In the genomic region with DNA sequence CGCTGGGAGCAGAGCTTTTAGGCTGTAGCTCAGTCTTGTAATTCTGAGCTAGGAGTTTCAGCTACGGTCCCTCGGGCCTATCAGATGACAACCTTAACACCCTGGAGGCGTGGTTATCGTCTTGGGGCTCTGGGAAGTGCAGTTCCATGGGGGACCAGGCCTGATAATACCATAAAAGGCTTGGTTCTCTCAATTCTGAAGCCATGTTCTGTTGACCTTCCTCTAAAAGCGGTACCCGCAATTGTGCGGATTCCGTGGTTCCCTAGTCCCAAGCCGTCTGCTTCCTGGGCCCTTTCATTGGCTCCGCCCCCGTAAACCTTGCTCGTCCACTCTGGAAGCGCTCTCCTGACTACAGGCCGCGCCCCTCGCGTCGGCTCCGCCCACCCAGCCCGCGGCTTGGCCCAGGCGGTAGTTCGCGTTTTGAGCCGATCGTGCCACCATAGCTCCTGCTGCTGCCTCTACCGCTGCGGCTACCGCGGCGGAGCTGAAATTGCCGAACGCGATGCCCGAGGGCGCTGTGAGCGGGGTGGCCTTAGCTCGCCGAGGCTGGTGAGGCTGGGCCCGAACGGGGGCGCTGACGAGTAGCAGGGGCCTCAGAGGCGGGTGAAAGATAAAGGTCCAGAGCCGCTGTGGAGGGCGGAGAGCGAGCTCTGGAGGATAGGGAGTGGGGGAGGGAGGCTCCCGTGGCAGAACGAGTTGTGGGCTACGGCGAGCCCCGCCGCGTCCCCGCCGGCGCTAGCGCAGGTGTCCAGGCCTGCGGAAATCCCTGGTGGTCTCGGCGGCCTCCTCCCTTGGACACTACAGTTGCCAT, we compare ENCODE assay signal across 8 cellular contexts. TPM values are rescaled to one million over a fixed set of nuclear protein-coding genes. Genes with fewer than 3 reads are reported as not detected.
A peak's percentile ranks its signal among the peaks of the same experiment; 100 is the strongest.
DNase-seq lines count a peak whose midpoint lies in the region; ATAC-seq, FAIRE-seq and TF ChIP-seq lines count a peak whose summit lies in the region.

A gene with protein sequence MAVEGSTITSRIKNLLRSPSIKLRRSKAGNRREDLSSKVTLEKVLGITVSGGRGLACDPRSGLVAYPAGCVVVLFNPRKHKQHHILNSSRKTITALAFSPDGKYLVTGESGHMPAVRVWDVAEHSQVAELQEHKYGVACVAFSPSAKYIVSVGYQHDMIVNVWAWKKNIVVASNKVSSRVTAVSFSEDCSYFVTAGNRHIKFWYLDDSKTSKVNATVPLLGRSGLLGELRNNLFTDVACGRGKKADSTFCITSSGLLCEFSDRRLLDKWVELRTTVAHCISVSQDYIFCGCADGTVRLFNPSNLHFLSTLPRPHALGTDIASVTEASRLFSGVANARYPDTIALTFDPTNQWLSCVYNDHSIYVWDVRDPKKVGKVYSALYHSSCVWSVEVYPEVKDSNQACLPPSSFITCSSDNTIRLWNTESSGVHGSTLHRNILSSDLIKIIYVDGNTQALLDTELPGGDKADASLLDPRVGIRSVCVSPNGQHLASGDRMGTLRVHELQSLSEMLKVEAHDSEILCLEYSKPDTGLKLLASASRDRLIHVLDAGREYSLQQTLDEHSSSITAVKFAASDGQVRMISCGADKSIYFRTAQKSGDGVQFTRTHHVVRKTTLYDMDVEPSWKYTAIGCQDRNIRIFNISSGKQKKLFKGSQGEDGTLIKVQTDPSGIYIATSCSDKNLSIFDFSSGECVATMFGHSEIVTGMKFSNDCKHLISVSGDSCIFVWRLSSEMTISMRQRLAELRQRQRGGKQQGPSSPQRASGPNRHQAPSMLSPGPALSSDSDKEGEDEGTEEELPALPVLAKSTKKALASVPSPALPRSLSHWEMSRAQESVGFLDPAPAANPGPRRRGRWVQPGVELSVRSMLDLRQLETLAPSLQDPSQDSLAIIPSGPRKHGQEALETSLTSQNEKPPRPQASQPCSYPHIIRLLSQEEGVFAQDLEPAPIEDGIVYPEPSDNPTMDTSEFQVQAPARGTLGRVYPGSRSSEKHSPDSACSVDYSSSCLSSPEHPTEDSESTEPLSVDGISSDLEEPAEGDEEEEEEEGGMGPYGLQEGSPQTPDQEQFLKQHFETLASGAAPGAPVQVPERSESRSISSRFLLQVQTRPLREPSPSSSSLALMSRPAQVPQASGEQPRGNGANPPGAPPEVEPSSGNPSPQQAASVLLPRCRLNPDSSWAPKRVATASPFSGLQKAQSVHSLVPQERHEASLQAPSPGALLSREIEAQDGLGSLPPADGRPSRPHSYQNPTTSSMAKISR (N-terminal part only) (plus strand): TSS at position 423 of the 811 bp plus-strand sequence. CDS start 792 bp downstream, outside the sequence.

- no CpG with 5 or more reads among the region's 62 CpGs for WGBS in H9 (ENCODE audit: extremely low coverage, insufficient read length, low lambda C conversion rate)

- H2BK120ac ChIP-seq in H9 (ENCODE audit: low read depth, low read length, poor library complexity, severe bottlenecking) = no peak within 1 kb of the TSS

- TF ChIP-seq CTCF in H9 (conservative IDR thresholded peaks at IDR 0.05) (peak; percentile 89), nephron progenitor cell (IDR thresholded peaks at IDR 0.05) (peak; percentile 65)

- no peak within 1 kb of the TSS for H3K23ac ChIP-seq in H9 (ENCODE audit: insufficient read length, low read depth, low read length)

- H3K56ac ChIP-seq in H9 (ENCODE audit: insufficient read length, low read depth, low read length) = no peak within 1 kb of the TSS

- no peaks in the 10 kb centered on the region for H3K79me1 ChIP-seq in H9 (ENCODE audit: insufficient read depth, low read depth, low read length, poor library complexity, severe bottlenecking)

- peak within 1 kb of the TSS; percentile 97 for H3K4me2 ChIP-seq in H9 (ENCODE audit: insufficient read depth, insufficient read length, low read length)

- no peaks in the 10 kb centered on the region for H3K9me3 Mint-ChIP-seq in H9
- no peaks in the 10 kb centered on the region for H3K9me3 Mint-ChIP-seq in nephron progenitor cell
- H3K9me3 Mint-ChIP-seq in stimulated activated naive CD8-positive, alpha-beta T cell treated with anti-CD3 and anti-CD28 coated beads, Interleukin-15, amount 100 ng/mL, for 72 hours = no peaks in the 10 kb centered on the region

- no peaks in the 10 kb centered on the region; a peak in 1 of 7 replicates for H3K36me3 Mint-ChIP-seq in H9 (ENCODE audit: insufficient read depth in 1 of 3, low read depth in 3 of 3)
- H3K36me3 Mint-ChIP-seq in nephron progenitor cell (ENCODE audit: low read depth) = peaks cover 13% of the 10 kb centered on the region

- H2BK15ac ChIP-seq in H9 (ENCODE audit: low read depth, low read length) = no peak within 1 kb of the TSS

- H2AFZ ChIP-seq in H9 (ENCODE audit: low read length) = peak within 1 kb of the TSS; percentile 3

- H4K91ac ChIP-seq in H9 (ENCODE audit: insufficient read length, low read depth, low read length) = no peak within 1 kb of the TSS

- peaks cover 17% of the 10 kb centered on the region for H3K23me2 ChIP-seq in H9 (ENCODE audit: insufficient read length, low read depth, low read length, poor library complexity, severe bottlenecking)

- H3K4ac ChIP-seq in H9 (ENCODE audit: low read depth, low read length) = no peak within 1 kb of the TSS; the same call in 1 of the 2 replicates

- peak within 1 kb of the TSS; percentile 96 for H3K27ac ChIP-seq in H9 (ENCODE audit: insufficient read length, low read depth, low read length)

- H3K4me3 Mint-ChIP-seq in H9 = peak within 1 kb of the TSS; percentile 79 to 92
- peak within 1 kb of the TSS; percentile 92 for H3K4me3 Mint-ChIP-seq in nephron progenitor cell
- peak within 1 kb of the TSS; percentile 90 to 95 for H3K4me3 Mint-ChIP-seq in stimulated activated naive CD8-positive, alpha-beta T cell treated with anti-CD3 and anti-CD28 coated beads, Interleukin-15, amount 100 ng/mL, for 72 hours

- peak within 1 kb of the TSS; percentile 91; the same call in 1 of the 2 replicates for H3K14ac ChIP-seq in H9 (ENCODE audit: insufficient read depth, low read length)

- peak within 1 kb of the TSS; percentile 73 for H4K5ac ChIP-seq in H9 (ENCODE audit: insufficient read length, low read depth, low read length)

- H3K27ac Mint-ChIP-seq in H9 (peak within 1 kb of the TSS; percentile 97 to 99 (median 98); a peak in 6 of 7 replicates), nephron progenitor cell (peak within 1 kb of the TSS; percentile 93)
- H3K27ac Mint-ChIP-seq in stimulated activated naive CD8-positive, alpha-beta T cell treated with anti-CD3 and anti-CD28 coated beads, Interleukin-15, amount 100 ng/mL, for 72 hours = peak within 1 kb of the TSS; percentile 95 to 96

- no peaks in the 10 kb centered on the region for H3K79me2 ChIP-seq in H9 (ENCODE audit: insufficient read depth, low read length)

- H2BK20ac ChIP-seq in H9 (ENCODE audit: low read depth, low read length, poor library complexity, severe bottlenecking) = no peak within 1 kb of the TSS

- peak; percentile 99 for DNase-seq in H9
- DNase-seq in M059J (ENCODE audit: low read depth) = peak; percentile 97
- DNase-seq in SHP77 (lab: John Stamatoyannopoulos, UW) = peak; percentile 95 to 97
- peak; percentile 98 for DNase-seq in activated effector memory CD4-positive, alpha-beta T cell treated with Interleukin-2 at 50 U/mL for 16 hours
- DNase-seq in fibroblast of the conjunctiva (ENCODE audit: low read depth) = peak; percentile 98
- DNase-seq in nephron progenitor cell = peak; percentile 98
- peak; percentile 98 to 99 for DNase-seq in stimulated activated naive CD8-positive, alpha-beta T cell treated with anti-CD3 and anti-CD28 coated beads, Interleukin-15, amount 100 ng/mL, for 72 hours

- H3K27me3 ChIP-seq in H9 (ENCODE audit: insufficient read depth, low read length) = no peaks in the 10 kb centered on the region

- no peaks in the 10 kb centered on the region for H4K20me1 ChIP-seq in H9 (ENCODE audit: control insufficient read depth, insufficient read depth, insufficient read length)

- H3K4me1 ChIP-seq in H9 (ENCODE audit: insufficient read depth, low read length) = peaks cover 10% of the 10 kb centered on the region

- peaks cover 43 to 47% of the 10 kb centered on the region in 2 experiments for H3K4me1 Mint-ChIP-seq in H9
- peaks cover 51% of the 10 kb centered on the region for H3K4me1 Mint-ChIP-seq in nephron progenitor cell
- H3K4me1 Mint-ChIP-seq in stimulated activated naive CD8-positive, alpha-beta T cell treated with anti-CD3 and anti-CD28 coated beads, Interleukin-15, amount 100 ng/mL, for 72 hours = peaks cover 68% of the 10 kb centered on the region

- H3K27me3 Mint-ChIP-seq in H9 (ENCODE audit: low read depth) = no peaks in the 10 kb centered on the region; the same call in 1 of the 2 replicates
- H3K27me3 Mint-ChIP-seq in nephron progenitor cell (ENCODE audit: low read depth, poor library complexity) = peaks cover 5% of the 10 kb centered on the region
- no peaks in the 10 kb centered on the region for H3K27me3 Mint-ChIP-seq in stimulated activated naive CD8-positive, alpha-beta T cell treated with anti-CD3 and anti-CD28 coated beads, Interleukin-15, amount 100 ng/mL, for 72 hours

- peak; percentile 99 for FAIRE-seq in G401.6 (lab: Jason Lieb, UNC)

- H2AK5ac ChIP-seq in H9 (ENCODE audit: insufficient read length, low read length) = no peak within 1 kb of the TSS

- no peak within 1 kb of the TSS for H2BK5ac ChIP-seq in H9 (ENCODE audit: insufficient read length, low read length)

- H3T11ph ChIP-seq in H9 (ENCODE audit: low read length) = no peak within 1 kb of the TSS

- H3K9me3 ChIP-seq in H9 (ENCODE audit: control insufficient read depth, low read depth, low read length) = no peaks in the 10 kb centered on the region

- H3K9ac ChIP-seq in H9 (ENCODE audit: extremely low read depth, insufficient read length, low read length) = peak within 1 kb of the TSS; percentile 67

- H2BK12ac ChIP-seq in H9 (ENCODE audit: insufficient read length, low read depth, low read length) = no peak within 1 kb of the TSS

- no peak within 1 kb of the TSS for H4K8ac ChIP-seq in H9 (replicated peaks; ENCODE audit: insufficient read length, low read depth, low read length)

- peak within 1 kb of the TSS; percentile 69 for H3K18ac ChIP-seq in H9 (ENCODE audit: insufficient read length, low read depth, low read length)

- ATAC-seq in stimulated activated naive CD8-positive, alpha-beta T cell treated with anti-CD3 and anti-CD28 coated beads, Interleukin-15, amount 100 ng/mL, for 72 hours = peak; percentile 90

RNA-seq across cellular contexts. Expression of the gene that starts here (rescaled TPM):
- 10.0 and 13.7 TPM in 2 replicates for total RNA-seq in H9 (2021)
- total RNA-seq in M059J (2014; rRNA removed; shearing (Covaris generic)) = 8.4 and 11.8 TPM in 2 replicates

Comparison
In these comparisons a context has a peak if more than half of its experiments do, and no peak if none do; other contexts are left out.
1. Peak in every context shown above with its lines: DNase-seq, ATAC-seq and H3K27ac ChIP-seq.